In genomic region chrX:107713205-107714195, GRCh38 we compare ENCODE assay signal across 10 cellular contexts.
A peak's percentile ranks its signal among the peaks of the same experiment; 100 is the strongest.
DNase-seq lines count a peak whose midpoint lies in the region; ATAC-seq, FAIRE-seq and TF ChIP-seq lines count a peak whose summit lies in the region.
"Had no signal": no experiment of that assay in that cellular context is flagged by ENCODE, and none has a peak within 500 bp of the region (broad histone marks: within the 10 kb centered on the region; RNA-seq: fewer than 3 reads in every experiment).

No MANE protein-coding gene starts in this region.

- TF ChIP-seq CTCF in liver (IDR thresholded peaks at IDR 0.05; ENCODE audit: low read depth, low read length, missing input control): no peak
- TF ChIP-seq CTCF in HepG2 (CRISPR knock-in tag; IDR thresholded peaks at IDR 0.05): no peak

- H3K27ac ChIP-seq in liver (ENCODE audit: low read depth in 1 of 2, low read length in 2 of 2) (no peak overlapping the region), HepG2 (ENCODE audit: extremely low read length, insufficient read depth, low read length) (no peak overlapping the region)

- no peaks in the 10 kb centered on the region for H4K20me1 ChIP-seq in HepG2 (ENCODE audit: insufficient read depth, low read length)

- H3K9me3 Mint-ChIP-seq in dendritic cell treated with granulocyte-macrophage colony-stimulating factor and Interleukin-4, amounts not matched to agents 40 ng/mL and 50 ng/mL, for 4 days: no peaks in the 10 kb centered on the region
- no peaks in the 10 kb centered on the region for H3K9me3 Mint-ChIP-seq in naive B cell

- POLR2A ChIA-PET in HepG2 (lab: Yijun Ruan, JAX): no interaction called here

- ATAC-seq in HepG2 (no peak), naive B cell (ENCODE audit: low read depth in 2 of 2) (peak; percentile 2), HG02970 (IDR thresholded peaks at IDR 0.05; ENCODE audit: low FRiP score, unreplicated experiment) (no peak), GM18502 (IDR thresholded peaks at IDR 0.05; ENCODE audit: poor library complexity, unreplicated experiment) (no peak), GM18861 (IDR thresholded peaks at IDR 0.05; ENCODE audit: unreplicated experiment) (no peak)

- H3K4me3 Mint-ChIP-seq in dendritic cell treated with granulocyte-macrophage colony-stimulating factor and Interleukin-4, amounts not matched to agents 40 ng/mL and 50 ng/mL, for 4 days: no peak overlapping the region
- peak overlapping the region; percentile 80 to 99 (median 90) for H3K4me3 Mint-ChIP-seq in naive B cell

- H3K4me2 ChIP-seq in HepG2 (ENCODE audit: low read depth, low read length): no peak overlapping the region

- H3K4me1 ChIP-seq in liver (ENCODE audit: control insufficient read depth in 4 of 4, insufficient read depth in 4 of 4, low read length in 3 of 4): peaks cover 4 to 13% (median 11%) of the 10 kb centered on the region in 4 donors
- peaks cover 25% of the 10 kb centered on the region for H3K4me1 ChIP-seq in HepG2 (ENCODE audit: insufficient read depth, low read length)

- no peaks in the 10 kb centered on the region for H3K9me3 ChIP-seq in liver (ENCODE audit: control insufficient read depth in 4 of 4, low read length in 3 of 4)
- no peaks in the 10 kb centered on the region for H3K9me3 ChIP-seq in HepG2 (ENCODE audit: low read length)

- CTCF ChIA-PET in HepG2 (lab: Yijun Ruan, JAX; ENCODE audit: low intra/inter-chr PET ratio, low total read pairs): no interaction called here

- H3K27me3 ChIP-seq in liver (ENCODE audit: control insufficient read depth in 4 of 4, insufficient read depth in 4 of 4, low read length in 3 of 4): no peaks in the 10 kb centered on the region
- H3K27me3 ChIP-seq in HepG2 (ENCODE audit: control insufficient read depth in 1 of 2, insufficient read depth in 2 of 2, low read length in 2 of 2): peaks cover 0 to 6% of the 10 kb centered on the region in 2 experiments; a peak in 1 of 5 replicates

- in situ Hi-C loops in HepG2 (cut with HindIII; ENCODE audit: extremely low pct_ligation_motif_present, low pct_unique_long_range_greater_than_20kb): no loop called here

- no peak for FAIRE-seq in HepG2 (lab: Jason Lieb, UNC)

- H3K27ac Mint-ChIP-seq in dendritic cell treated with granulocyte-macrophage colony-stimulating factor and Interleukin-4, amounts not matched to agents 40 ng/mL and 50 ng/mL, for 4 days: peak overlapping the region; percentile 98
- H3K27ac Mint-ChIP-seq in naive B cell: peak overlapping the region; percentile 84 to 100 (median 100)

- intact Hi-C loops in HepG2 (cut with micrococcal nuclease; ENCODE audit: unreplicated experiment): no loop called here
- intact Hi-C loops in dendritic cell treated with granulocyte-macrophage colony-stimulating factor and Interleukin-4, amounts not matched to agents 40 ng/mL and 50 ng/mL, for 4 days (cut with micrococcal nuclease): no loop called here

- no peak overlapping the region for H2AFZ ChIP-seq in HepG2 (ENCODE audit: low read length)

- no peak for TF ChIP-seq POLR2A in HepG2 (IDR thresholded peaks at IDR 0.05; ENCODE audit: insufficient read depth in 1 of 2, low read depth in 2 of 2, low read length in 2 of 2)

- H3K9ac ChIP-seq in liver (ENCODE audit: low read depth in 1 of 2, low read length in 2 of 2) (no peak overlapping the region), HepG2 (ENCODE audit: insufficient read depth, low read depth, low read length) (no peak overlapping the region)

- no TSS peak for BruUV-seq in HepG2 (replicated peaks; lab: Mats Ljungman, UMichigan)

- WGBS in liver: 85% methylated on average over 11 of the region's 11 CpGs
- WGBS in HepG2 (ENCODE audit: low lambda C conversion rate): 53% methylated on average over 5 of the region's 11 CpGs

- H3K4me1 Mint-ChIP-seq in dendritic cell treated with granulocyte-macrophage colony-stimulating factor and Interleukin-4, amounts not matched to agents 40 ng/mL and 50 ng/mL, for 4 days (ENCODE audit: low read depth): peaks cover 69% of the 10 kb centered on the region
- H3K4me1 Mint-ChIP-seq in naive B cell: peaks cover 41 to 71% (median 63%) of the 10 kb centered on the region in 3 donors

- H3K36me3 ChIP-seq in liver (ENCODE audit: control insufficient read depth in 4 of 4, insufficient read depth in 3 of 4, low read depth in 1 of 4, low read length in 3 of 4) (peaks cover 3 to 17% (median 8%) of the 10 kb centered on the region in 4 donors), HepG2 (replicated peaks in 1 of 2; ENCODE audit: control insufficient read depth in 1 of 2, insufficient read depth in 2 of 2, low read length in 2 of 2) (no peaks in the 10 kb centered on the region)

- H3K36me3 Mint-ChIP-seq in dendritic cell treated with granulocyte-macrophage colony-stimulating factor and Interleukin-4, amounts not matched to agents 40 ng/mL and 50 ng/mL, for 4 days (ENCODE audit: low read depth): peaks cover 37% of the 10 kb centered on the region
- H3K36me3 Mint-ChIP-seq in naive B cell: peaks cover 0 to 4% of the 10 kb centered on the region in 2 donors

- no peak for DNase-seq in HepG2 (ENCODE audit: low spot score)
- peak; percentile 49 for DNase-seq in naive B cell
- no peak for DNase-seq in COLO668 (lab: John Stamatoyannopoulos, UW; ENCODE audit: unreplicated experiment)
- DNase-seq: NCI-H2107, SW 1271 had no signal

- H3K79me2 ChIP-seq in HepG2 (ENCODE audit: insufficient read depth, low read length): no peaks in the 10 kb centered on the region

- H3K4me3 ChIP-seq in liver (ENCODE audit: low read depth in 1 of 3, low read length in 3 of 3): no peak overlapping the region
- H3K4me3 ChIP-seq in HepG2 (replicated peaks in 1 of 3; ENCODE audit: insufficient read depth in 1 of 3, low read depth in 2 of 3, low read length in 3 of 3): no peak overlapping the region

- TF ChIP-seq RAD21 in liver (IDR thresholded peaks at IDR 0.05) (no peak), HepG2 (CRISPR knock-in tag; IDR thresholded peaks at IDR 0.05) (no peak)

- TF ChIP-seq EP300 in HepG2 (IDR thresholded peaks at IDR 0.05; ENCODE audit: low read depth in 2 of 2, low read length in 2 of 2) (no peak), HepG2 (CRISPR knock-in tag; IDR thresholded peaks at IDR 0.05; ENCODE audit: borderline replicate concordance) (no peak)

- H3K27me3 Mint-ChIP-seq in dendritic cell treated with granulocyte-macrophage colony-stimulating factor and Interleukin-4, amounts not matched to agents 40 ng/mL and 50 ng/mL, for 4 days: no peaks in the 10 kb centered on the region
- no peaks in the 10 kb centered on the region for H3K27me3 Mint-ChIP-seq in naive B cell

TF ChIP-seq in liver, 16 proteins besides CTCF, POLR2A, EP300 and RAD21:
- no peak for TF ChIP-seq MAX (IDR thresholded peaks at IDR 0.05)
- TF ChIP-seq YY1 (IDR thresholded peaks at IDR 0.05): peak; percentile 4

TF ChIP-seq in HepG2, 621 proteins besides CTCF, POLR2A, EP300 and RAD21 (continues in another document):
- TF ChIP-seq ZNF124 (CRISPR knock-in tag; IDR thresholded peaks at IDR 0.05): no peak
- no peak for TF ChIP-seq ZNF580 (CRISPR knock-in tag; IDR thresholded peaks at IDR 0.05; ENCODE audit: borderline replicate concordance, low read depth)
- no peak for TF ChIP-seq NKX3-1 (CRISPR knock-in tag; IDR thresholded peaks at IDR 0.05)
- TF ChIP-seq ZNF784 (CRISPR knock-in tag; IDR thresholded peaks at IDR 0.05; ENCODE audit: borderline replicate concordance): no peak
- TF ChIP-seq ZNF660 (CRISPR knock-in tag; IDR thresholded peaks at IDR 0.05; ENCODE audit: borderline replicate concordance, low read depth): no peak
- no peak for TF ChIP-seq ZNF574 (CRISPR knock-in tag; IDR thresholded peaks at IDR 0.05)
- no peak for TF ChIP-seq GLI4 (CRISPR knock-in tag; IDR thresholded peaks at IDR 0.05; ENCODE audit: borderline replicate concordance)
- no peak for TF ChIP-seq ZNF234 (CRISPR knock-in tag; conservative IDR thresholded peaks at IDR 0.05)

Comparison
In these comparisons a context has a peak if more than half of its experiments do, and no peak if none do; other contexts are left out.
1. ATAC-seq: peak in naive B cell (2 of 2); none in HepG2 (single experiment), HG02970 (single experiment), GM18502 (single experiment) and GM18861 (single experiment).